ENCODE assay signal across 1 cellular context in the genomic region with DNA sequence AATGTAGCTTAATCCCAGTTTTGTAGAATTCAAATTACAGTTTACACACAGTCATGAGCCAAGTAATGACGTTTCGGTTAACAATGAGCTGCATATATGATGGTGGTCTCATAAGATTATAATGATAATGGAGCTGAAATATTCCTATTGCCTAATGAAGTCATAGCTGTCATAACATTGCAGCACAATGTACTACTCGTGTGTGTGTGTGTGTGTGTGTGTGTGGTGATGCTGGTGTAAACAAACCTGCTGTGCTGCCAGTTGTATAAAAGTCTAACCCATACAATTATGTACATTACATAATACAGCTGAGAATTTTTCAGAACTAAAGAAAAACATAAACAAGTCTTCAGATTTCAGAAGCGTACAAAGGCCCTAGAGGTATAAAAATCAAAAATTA.
A peak's percentile ranks its signal among the peaks of the same experiment; 100 is the strongest.
TF ChIP-seq lines count a peak whose summit lies in the region.

No MANE protein-coding gene starts in this region.

TF ChIP-seq in HEK293, 187 proteins besides CTCF, POLR2A, EP300 and RAD21 (continued from another document and continues in another):
- TF ChIP-seq, protein P1, sequence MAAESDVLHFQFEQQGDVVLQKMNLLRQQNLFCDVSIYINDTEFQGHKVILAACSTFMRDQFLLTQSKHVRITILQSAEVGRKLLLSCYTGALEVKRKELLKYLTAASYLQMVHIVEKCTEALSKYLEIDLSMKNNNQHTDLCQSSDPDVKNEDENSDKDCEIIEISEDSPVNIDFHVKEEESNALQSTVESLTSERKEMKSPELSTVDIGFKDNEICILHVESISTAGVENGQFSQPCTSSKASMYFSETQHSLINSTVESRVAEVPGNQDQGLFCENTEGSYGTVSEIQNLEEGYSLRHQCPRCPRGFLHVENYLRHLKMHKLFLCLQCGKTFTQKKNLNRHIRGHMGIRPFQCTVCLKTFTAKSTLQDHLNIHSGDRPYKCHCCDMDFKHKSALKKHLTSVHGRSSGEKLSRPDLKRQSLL (tag by site-specific recombination; IDR thresholded peaks at IDR 0.05), result no peak
- TF ChIP-seq, protein P2, sequence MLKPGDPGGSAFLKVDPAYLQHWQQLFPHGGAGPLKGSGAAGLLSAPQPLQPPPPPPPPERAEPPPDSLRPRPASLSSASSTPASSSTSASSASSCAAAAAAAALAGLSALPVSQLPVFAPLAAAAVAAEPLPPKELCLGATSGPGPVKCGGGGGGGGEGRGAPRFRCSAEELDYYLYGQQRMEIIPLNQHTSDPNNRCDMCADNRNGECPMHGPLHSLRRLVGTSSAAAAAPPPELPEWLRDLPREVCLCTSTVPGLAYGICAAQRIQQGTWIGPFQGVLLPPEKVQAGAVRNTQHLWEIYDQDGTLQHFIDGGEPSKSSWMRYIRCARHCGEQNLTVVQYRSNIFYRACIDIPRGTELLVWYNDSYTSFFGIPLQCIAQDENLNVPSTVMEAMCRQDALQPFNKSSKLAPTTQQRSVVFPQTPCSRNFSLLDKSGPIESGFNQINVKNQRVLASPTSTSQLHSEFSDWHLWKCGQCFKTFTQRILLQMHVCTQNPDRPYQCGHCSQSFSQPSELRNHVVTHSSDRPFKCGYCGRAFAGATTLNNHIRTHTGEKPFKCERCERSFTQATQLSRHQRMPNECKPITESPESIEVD (tag by site-specific recombination; IDR thresholded peaks at IDR 0.05), result peak; percentile 79
- TF ChIP-seq FEZF1 (tag by site-specific recombination; IDR thresholded peaks at IDR 0.05) (no peak), ZNF660 (tag by site-specific recombination; IDR thresholded peaks at IDR 0.05) (no peak), ZNF37A (tag by site-specific recombination; IDR thresholded peaks at IDR 0.05) (no peak), ZNF510 (tag by site-specific recombination; IDR thresholded peaks at IDR 0.05; ENCODE audit: insufficient replicate concordance) (no peak), ZNF350 (tag by site-specific recombination; IDR thresholded peaks at IDR 0.05) (peak; percentile 74; the same call in 1 of the 2 replicates), ZNF629 (tag by site-specific recombination; IDR thresholded peaks at IDR 0.05) (peak; percentile 81), ZNF561 (tag by site-specific recombination; IDR thresholded peaks at IDR 0.05; ENCODE audit: borderline replicate concordance) (no peak), ZFP37 (tag by site-specific recombination; IDR thresholded peaks at IDR 0.05) (no peak), ZNF514 (tag by site-specific recombination; IDR thresholded peaks at IDR 0.05) (no peak), ZNF654 (tag by site-specific recombination; IDR thresholded peaks at IDR 0.05; ENCODE audit: low read depth) (no peak), ZNF112 (tag by site-specific recombination; IDR thresholded peaks at IDR 0.05) (no peak), ZNF837 (tag by site-specific recombination; IDR thresholded peaks at IDR 0.05) (no peak), SP7 (tag by site-specific recombination; IDR thresholded peaks at IDR 0.05) (peak; percentile 74), ZNF157 (tag by site-specific recombination; IDR thresholded peaks at IDR 0.05) (no peak), IKZF3 (tag by site-specific recombination; IDR thresholded peaks at IDR 0.05) (no peak), ZNF792 (tag by site-specific recombination; IDR thresholded peaks at IDR 0.05) (no peak), ZBTB17 (tag by site-specific recombination; IDR thresholded peaks at IDR 0.05) (0 out of 2 replicates have a peak, but pooled peaks have one; percentile 27), ZNF558 (tag by site-specific recombination; IDR thresholded peaks at IDR 0.05) (no peak), ZNF140 (tag by site-specific recombination; IDR thresholded peaks at IDR 0.05) (no peak), BCL11A (tag by site-specific recombination; IDR thresholded peaks at IDR 0.05; ENCODE audit: low read depth) (peak; percentile 80; the same call in 1 of the 2 replicates), ZNF555 (tag by site-specific recombination; conservative IDR thresholded peaks at IDR 0.05) (no peak), ZIC2 (tag by site-specific recombination; IDR thresholded peaks at IDR 0.05) (peak; percentile 32; the same call in 1 of the 2 replicates), ZNF768 (tag by site-specific recombination; IDR thresholded peaks at IDR 0.05) (no peak), ZNF2 (tag by site-specific recombination; IDR thresholded peaks at IDR 0.05) (no peak), ZNF701 (tag by site-specific recombination; IDR thresholded peaks at IDR 0.05) (no peak), ZNF10 (tag by site-specific recombination; IDR thresholded peaks at IDR 0.05) (no peak), RBAK (tag by site-specific recombination; IDR thresholded peaks at IDR 0.05) (no peak), ZNF366 (tag by site-specific recombination; conservative IDR thresholded peaks at IDR 0.05) (peak; percentile 51; the same call in 1 of the 2 replicates)
- TF ChIP-seq, protein P3, sequence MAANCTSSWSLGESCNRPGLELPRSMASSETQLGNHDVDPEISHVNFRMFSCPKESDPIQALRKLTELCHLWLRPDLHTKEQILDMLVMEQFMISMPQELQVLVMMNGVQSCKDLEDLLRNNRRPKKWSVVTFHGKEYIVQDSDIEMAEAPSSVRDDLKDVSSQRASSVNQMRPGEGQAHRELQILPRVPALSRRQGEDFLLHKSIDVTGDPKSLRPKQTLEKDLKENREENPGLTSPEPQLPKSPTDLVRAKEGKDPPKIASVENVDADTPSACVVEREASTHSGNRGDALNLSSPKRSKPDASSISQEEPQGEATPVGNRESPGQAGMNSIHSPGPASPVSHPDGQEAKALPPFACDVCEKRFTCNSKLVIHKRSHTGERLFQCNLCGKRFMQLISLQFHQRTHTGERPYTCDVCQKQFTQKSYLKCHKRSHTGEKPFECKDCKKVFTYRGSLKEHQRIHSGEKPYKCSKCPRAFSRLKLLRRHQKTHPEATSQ (tag by site-specific recombination; IDR thresholded peaks at IDR 0.05), result no peak
- TF ChIP-seq, protein P4, sequence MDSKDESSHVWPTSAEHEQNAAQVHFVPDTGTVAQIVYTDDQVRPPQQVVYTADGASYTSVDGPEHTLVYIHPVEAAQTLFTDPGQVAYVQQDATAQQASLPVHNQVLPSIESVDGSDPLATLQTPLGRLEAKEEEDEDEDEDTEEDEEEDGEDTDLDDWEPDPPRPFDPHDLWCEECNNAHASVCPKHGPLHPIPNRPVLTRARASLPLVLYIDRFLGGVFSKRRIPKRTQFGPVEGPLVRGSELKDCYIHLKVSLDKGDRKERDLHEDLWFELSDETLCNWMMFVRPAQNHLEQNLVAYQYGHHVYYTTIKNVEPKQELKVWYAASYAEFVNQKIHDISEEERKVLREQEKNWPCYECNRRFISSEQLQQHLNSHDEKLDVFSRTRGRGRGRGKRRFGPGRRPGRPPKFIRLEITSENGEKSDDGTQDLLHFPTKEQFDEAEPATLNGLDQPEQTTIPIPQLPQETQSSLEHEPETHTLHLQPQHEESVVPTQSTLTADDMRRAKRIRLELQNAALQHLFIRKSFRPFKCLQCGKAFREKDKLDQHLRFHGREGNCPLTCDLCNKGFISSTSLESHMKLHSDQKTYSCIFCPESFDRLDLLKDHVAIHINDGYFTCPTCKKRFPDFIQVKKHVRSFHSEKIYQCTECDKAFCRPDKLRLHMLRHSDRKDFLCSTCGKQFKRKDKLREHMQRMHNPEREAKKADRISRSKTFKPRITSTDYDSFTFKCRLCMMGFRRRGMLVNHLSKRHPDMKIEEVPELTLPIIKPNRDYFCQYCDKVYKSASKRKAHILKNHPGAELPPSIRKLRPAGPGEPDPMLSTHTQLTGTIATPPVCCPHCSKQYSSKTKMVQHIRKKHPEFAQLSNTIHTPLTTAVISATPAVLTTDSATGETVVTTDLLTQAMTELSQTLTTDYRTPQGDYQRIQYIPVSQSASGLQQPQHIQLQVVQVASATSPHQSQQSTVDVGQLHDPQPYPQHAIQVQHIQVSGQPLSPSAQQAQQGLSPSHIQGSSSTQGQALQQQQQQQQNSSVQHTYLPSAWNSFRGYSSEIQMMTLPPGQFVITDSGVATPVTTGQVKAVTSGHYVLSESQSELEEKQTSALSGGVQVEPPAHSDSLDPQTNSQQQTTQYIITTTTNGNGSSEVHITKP (tag by site-specific recombination; IDR thresholded peaks at IDR 0.05), result no peak
- TF ChIP-seq, protein P5, sequence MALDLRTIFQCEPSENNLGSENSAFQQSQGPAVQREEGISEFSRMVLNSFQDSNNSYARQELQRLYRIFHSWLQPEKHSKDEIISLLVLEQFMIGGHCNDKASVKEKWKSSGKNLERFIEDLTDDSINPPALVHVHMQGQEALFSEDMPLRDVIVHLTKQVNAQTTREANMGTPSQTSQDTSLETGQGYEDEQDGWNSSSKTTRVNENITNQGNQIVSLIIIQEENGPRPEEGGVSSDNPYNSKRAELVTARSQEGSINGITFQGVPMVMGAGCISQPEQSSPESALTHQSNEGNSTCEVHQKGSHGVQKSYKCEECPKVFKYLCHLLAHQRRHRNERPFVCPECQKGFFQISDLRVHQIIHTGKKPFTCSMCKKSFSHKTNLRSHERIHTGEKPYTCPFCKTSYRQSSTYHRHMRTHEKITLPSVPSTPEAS (tag by site-specific recombination; IDR thresholded peaks at IDR 0.05), result peak; percentile 71
- TF ChIP-seq, protein P6, sequence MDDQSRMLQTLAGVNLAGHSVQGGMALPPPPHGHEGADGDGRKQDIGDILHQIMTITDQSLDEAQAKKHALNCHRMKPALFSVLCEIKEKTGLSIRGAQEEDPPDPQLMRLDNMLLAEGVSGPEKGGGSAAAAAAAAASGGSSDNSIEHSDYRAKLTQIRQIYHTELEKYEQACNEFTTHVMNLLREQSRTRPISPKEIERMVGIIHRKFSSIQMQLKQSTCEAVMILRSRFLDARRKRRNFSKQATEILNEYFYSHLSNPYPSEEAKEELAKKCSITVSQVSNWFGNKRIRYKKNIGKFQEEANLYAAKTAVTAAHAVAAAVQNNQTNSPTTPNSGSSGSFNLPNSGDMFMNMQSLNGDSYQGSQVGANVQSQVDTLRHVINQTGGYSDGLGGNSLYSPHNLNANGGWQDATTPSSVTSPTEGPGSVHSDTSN (CRISPR knock-in tag; IDR thresholded peaks at IDR 0.05), result no peak
- TF ChIP-seq, protein P7, sequence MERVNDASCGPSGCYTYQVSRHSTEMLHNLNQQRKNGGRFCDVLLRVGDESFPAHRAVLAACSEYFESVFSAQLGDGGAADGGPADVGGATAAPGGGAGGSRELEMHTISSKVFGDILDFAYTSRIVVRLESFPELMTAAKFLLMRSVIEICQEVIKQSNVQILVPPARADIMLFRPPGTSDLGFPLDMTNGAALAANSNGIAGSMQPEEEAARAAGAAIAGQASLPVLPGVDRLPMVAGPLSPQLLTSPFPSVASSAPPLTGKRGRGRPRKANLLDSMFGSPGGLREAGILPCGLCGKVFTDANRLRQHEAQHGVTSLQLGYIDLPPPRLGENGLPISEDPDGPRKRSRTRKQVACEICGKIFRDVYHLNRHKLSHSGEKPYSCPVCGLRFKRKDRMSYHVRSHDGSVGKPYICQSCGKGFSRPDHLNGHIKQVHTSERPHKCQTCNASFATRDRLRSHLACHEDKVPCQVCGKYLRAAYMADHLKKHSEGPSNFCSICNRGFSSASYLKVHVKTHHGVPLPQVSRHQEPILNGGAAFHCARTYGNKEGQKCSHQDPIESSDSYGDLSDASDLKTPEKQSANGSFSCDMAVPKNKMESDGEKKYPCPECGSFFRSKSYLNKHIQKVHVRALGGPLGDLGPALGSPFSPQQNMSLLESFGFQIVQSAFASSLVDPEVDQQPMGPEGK (tag by site-specific recombination; IDR thresholded peaks at IDR 0.05), result no peak
- TF ChIP-seq, protein P8, sequence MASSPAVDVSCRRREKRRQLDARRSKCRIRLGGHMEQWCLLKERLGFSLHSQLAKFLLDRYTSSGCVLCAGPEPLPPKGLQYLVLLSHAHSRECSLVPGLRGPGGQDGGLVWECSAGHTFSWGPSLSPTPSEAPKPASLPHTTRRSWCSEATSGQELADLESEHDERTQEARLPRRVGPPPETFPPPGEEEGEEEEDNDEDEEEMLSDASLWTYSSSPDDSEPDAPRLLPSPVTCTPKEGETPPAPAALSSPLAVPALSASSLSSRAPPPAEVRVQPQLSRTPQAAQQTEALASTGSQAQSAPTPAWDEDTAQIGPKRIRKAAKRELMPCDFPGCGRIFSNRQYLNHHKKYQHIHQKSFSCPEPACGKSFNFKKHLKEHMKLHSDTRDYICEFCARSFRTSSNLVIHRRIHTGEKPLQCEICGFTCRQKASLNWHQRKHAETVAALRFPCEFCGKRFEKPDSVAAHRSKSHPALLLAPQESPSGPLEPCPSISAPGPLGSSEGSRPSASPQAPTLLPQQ (tag by site-specific recombination; IDR thresholded peaks at IDR 0.05), result peak; percentile 63; the same call in 1 of the 2 replicates
- TF ChIP-seq, protein P9, sequence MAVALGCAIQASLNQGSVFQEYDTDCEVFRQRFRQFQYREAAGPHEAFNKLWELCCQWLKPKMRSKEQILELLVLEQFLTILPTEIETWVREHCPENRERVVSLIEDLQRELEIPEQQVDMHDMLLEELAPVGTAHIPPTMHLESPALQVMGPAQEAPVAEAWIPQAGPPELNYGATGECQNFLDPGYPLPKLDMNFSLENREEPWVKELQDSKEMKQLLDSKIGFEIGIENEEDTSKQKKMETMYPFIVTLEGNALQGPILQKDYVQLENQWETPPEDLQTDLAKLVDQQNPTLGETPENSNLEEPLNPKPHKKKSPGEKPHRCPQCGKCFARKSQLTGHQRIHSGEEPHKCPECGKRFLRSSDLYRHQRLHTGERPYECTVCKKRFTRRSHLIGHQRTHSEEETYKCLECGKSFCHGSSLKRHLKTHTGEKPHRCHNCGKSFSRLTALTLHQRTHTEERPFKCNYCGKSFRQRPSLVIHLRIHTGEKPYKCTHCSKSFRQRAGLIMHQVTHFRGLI (tag by site-specific recombination; IDR thresholded peaks at IDR 0.05), result no peak
- TF ChIP-seq, protein P10, sequence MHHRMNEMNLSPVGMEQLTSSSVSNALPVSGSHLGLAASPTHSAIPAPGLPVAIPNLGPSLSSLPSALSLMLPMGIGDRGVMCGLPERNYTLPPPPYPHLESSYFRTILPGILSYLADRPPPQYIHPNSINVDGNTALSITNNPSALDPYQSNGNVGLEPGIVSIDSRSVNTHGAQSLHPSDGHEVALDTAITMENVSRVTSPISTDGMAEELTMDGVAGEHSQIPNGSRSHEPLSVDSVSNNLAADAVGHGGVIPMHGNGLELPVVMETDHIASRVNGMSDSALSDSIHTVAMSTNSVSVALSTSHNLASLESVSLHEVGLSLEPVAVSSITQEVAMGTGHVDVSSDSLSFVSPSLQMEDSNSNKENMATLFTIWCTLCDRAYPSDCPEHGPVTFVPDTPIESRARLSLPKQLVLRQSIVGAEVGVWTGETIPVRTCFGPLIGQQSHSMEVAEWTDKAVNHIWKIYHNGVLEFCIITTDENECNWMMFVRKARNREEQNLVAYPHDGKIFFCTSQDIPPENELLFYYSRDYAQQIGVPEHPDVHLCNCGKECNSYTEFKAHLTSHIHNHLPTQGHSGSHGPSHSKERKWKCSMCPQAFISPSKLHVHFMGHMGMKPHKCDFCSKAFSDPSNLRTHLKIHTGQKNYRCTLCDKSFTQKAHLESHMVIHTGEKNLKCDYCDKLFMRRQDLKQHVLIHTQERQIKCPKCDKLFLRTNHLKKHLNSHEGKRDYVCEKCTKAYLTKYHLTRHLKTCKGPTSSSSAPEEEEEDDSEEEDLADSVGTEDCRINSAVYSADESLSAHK (tag by site-specific recombination; IDR thresholded peaks at IDR 0.05), result no peak
- TF ChIP-seq, protein P11, sequence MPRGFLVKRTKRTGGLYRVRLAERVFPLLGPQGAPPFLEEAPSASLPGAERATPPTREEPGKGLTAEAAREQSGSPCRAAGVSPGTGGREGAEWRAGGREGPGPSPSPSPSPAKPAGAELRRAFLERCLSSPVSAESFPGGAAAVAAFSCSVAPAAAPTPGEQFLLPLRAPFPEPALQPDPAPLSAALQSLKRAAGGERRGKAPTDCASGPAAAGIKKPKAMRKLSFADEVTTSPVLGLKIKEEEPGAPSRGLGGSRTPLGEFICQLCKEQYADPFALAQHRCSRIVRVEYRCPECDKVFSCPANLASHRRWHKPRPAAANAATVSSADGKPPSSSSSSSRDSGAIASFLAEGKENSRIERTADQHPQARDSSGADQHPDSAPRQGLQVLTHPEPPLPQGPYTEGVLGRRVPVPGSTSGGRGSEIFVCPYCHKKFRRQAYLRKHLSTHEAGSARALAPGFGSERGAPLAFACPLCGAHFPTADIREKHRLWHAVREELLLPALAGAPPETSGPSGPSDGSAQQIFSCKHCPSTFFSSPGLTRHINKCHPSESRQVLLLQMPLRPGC (tag by site-specific recombination; IDR thresholded peaks at IDR 0.05), result no peak
